Comparison of ENCODE assay signal across 1 cellular context in the genomic region with DNA sequence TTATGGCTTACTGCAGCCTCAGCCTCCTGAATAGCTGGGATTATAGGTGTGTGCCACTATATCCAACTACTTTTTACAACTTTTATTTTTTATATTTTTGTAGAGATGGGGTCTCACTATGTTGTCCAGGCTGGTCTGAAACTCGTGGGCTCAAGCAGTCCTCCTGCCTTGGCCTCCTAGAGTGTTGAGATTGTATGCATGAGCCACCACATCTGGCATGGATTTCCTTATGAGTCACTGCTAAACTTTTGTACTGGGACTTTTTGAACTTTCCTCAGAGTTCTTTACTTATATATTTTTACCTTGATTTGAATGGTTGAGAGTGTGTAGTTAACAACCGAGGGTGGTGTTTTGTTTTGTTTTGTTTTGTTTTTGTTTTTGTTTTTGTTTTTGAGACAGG.
A peak's percentile ranks its signal among the peaks of the same experiment; 100 is the strongest.
TF ChIP-seq lines count a peak whose summit lies in the region.

No MANE protein-coding gene starts in this region.

TF ChIP-seq in K562, 482 proteins besides CTCF, POLR2A, EP300 and RAD21 (continued from another document):
- TF ChIP-seq, protein P1, sequence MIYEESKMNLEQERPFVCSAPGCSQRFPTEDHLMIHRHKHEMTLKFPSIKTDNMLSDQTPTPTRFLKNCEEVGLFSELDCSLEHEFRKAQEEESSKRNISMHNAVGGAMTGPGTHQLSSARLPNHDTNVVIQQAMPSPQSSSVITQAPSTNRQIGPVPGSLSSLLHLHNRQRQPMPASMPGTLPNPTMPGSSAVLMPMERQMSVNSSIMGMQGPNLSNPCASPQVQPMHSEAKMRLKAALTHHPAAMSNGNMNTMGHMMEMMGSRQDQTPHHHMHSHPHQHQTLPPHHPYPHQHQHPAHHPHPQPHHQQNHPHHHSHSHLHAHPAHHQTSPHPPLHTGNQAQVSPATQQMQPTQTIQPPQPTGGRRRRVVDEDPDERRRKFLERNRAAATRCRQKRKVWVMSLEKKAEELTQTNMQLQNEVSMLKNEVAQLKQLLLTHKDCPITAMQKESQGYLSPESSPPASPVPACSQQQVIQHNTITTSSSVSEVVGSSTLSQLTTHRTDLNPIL (CRISPR knock-in tag; IDR thresholded peaks at IDR 0.05), result no peak
- TF ChIP-seq ZNF121 (CRISPR knock-in tag; conservative IDR thresholded peaks at IDR 0.05), result peak; percentile 65
- TF ChIP-seq NBN (IDR thresholded peaks at IDR 0.05; ENCODE audit: low read depth), result no peak
- TF ChIP-seq, protein P2, sequence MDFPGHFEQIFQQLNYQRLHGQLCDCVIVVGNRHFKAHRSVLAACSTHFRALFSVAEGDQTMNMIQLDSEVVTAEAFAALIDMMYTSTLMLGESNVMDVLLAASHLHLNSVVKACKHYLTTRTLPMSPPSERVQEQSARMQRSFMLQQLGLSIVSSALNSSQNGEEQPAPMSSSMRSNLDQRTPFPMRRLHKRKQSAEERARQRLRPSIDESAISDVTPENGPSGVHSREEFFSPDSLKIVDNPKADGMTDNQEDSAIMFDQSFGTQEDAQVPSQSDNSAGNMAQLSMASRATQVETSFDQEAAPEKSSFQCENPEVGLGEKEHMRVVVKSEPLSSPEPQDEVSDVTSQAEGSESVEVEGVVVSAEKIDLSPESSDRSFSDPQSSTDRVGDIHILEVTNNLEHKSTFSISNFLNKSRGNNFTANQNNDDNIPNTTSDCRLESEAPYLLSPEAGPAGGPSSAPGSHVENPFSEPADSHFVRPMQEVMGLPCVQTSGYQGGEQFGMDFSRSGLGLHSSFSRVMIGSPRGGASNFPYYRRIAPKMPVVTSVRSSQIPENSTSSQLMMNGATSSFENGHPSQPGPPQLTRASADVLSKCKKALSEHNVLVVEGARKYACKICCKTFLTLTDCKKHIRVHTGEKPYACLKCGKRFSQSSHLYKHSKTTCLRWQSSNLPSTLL (IDR thresholded peaks at IDR 0.05), result no peak
- TF ChIP-seq, protein P3, sequence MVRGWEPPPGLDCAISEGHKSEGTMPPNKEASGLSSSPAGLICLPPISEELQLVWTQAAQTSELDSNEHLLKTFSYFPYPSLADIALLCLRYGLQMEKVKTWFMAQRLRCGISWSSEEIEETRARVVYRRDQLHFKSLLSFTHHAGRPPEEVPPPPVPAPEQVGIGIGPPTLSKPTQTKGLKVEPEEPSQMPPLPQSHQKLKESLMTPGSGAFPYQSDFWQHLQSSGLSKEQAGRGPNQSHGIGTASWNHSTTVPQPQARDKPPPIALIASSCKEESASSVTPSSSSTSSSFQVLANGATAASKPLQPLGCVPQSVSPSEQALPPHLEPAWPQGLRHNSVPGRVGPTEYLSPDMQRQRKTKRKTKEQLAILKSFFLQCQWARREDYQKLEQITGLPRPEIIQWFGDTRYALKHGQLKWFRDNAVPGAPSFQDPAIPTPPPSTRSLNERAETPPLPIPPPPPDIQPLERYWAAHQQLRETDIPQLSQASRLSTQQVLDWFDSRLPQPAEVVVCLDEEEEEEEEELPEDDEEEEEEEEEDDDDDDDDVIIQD (CRISPR knock-in tag; IDR thresholded peaks at IDR 0.05), result no peak
TF ChIP-seq in K562: peak in this region for 1.
